Comparison of ENCODE assay signal across 19 cellular contexts in genomic region chr5:55222819-55223124, GRCh38. TPM values are rescaled to one million over a fixed set of nuclear protein-coding genes. Genes with fewer than 3 reads are reported as not detected.
DNase-seq lines count a peak whose midpoint lies in the region; ATAC-seq and TF ChIP-seq lines count a peak whose summit lies in the region.
"Had no signal": no experiment of that assay in that cellular context is flagged by ENCODE, and none has a peak within 500 bp of the region (broad histone marks: within the 10 kb centered on the region; RNA-seq: fewer than 3 reads in every experiment).

No MANE protein-coding gene starts in this region.

- CTCF ChIA-PET in activated CD4-positive, alpha-beta T cell treated with anti-CD3 and anti-CD28 coated beads, Interleukin-2, amount 10 ng/mL, durations not matched to agents 7 days and 5 days (lab: Charles Lee), result interaction anchor here (1.1 to 2.9 kb wide), 2 partner anchors 9 to 10 kb away, joined by 8 to 16 read pairs; partner anchors contain the start of gene CCNO

- H3K36me3 Mint-ChIP-seq in activated CD4-positive, alpha-beta T cell treated with anti-CD3 and anti-CD28 coated beads, Interleukin-2, amount 10 ng/mL, durations not matched to agents 7 days and 5 days (ENCODE audit: low read depth), result peaks cover 6% of the 10 kb centered on the region

- H3K79me2 ChIP-seq in hepatocyte (no peaks in the 10 kb centered on the region), smooth muscle cell (ENCODE audit: low read depth) (no peaks in the 10 kb centered on the region)

- POLR2A ChIA-PET in activated CD4-positive, alpha-beta T cell treated with anti-CD3 and anti-CD28 coated beads, Interleukin-2, amount 10 ng/mL, durations not matched to agents 7 days and 5 days (lab: Charles Lee), result no interaction called here

- no peaks in the 10 kb centered on the region for H3K9me2 ChIP-seq in hepatocyte (replicated peaks; ENCODE audit: insufficient read depth)

- H3K27me3 Mint-ChIP-seq in activated CD4-positive, alpha-beta T cell treated with anti-CD3 and anti-CD28 coated beads, Interleukin-2, amount 10 ng/mL, durations not matched to agents 7 days and 5 days, result peaks cover 83% of the 10 kb centered on the region

- no peak for TF ChIP-seq POLR2A in prostate gland (IDR thresholded peaks at IDR 0.05)

- H3K27me3 ChIP-seq in hepatocyte (peaks cover 93% of the 10 kb centered on the region), smooth muscle cell (ENCODE audit: low read depth) (peaks cover 100% of the 10 kb centered on the region), prostate gland (replicated peaks; ENCODE audit: insufficient read depth) (peaks cover 11% of the 10 kb centered on the region)

- TF ChIP-seq CTCF in hepatocyte (IDR thresholded peaks at IDR 0.05; ENCODE audit: poor library complexity), result no peak
- no peak for TF ChIP-seq CTCF in smooth muscle cell (IDR thresholded peaks at IDR 0.05; ENCODE audit: borderline replicate concordance, insufficient read depth, poor library complexity, severe bottlenecking)
- TF ChIP-seq CTCF in prostate gland (IDR thresholded peaks at IDR 0.05), result no peak

- peaks cover 44% of the 10 kb centered on the region for H3K4me1 Mint-ChIP-seq in activated CD4-positive, alpha-beta T cell treated with anti-CD3 and anti-CD28 coated beads, Interleukin-2, amount 10 ng/mL, durations not matched to agents 7 days and 5 days

- H3K4me2 ChIP-seq in hepatocyte, result peak overlapping the region; percentile 72
- peak overlapping the region; percentile 79 for H3K4me2 ChIP-seq in smooth muscle cell

- H2AFZ ChIP-seq in hepatocyte (peak overlapping the region; percentile 63), smooth muscle cell (ENCODE audit: low read depth) (no peak overlapping the region)

- H3K27ac Mint-ChIP-seq in activated CD4-positive, alpha-beta T cell treated with anti-CD3 and anti-CD28 coated beads, Interleukin-2, amount 10 ng/mL, durations not matched to agents 7 days and 5 days, result peak overlapping the region; percentile 13

- no peaks in the 10 kb centered on the region for H4K20me1 ChIP-seq in hepatocyte (ENCODE audit: insufficient read depth, poor library complexity, severe bottlenecking)
- no peaks in the 10 kb centered on the region for H4K20me1 ChIP-seq in smooth muscle cell (ENCODE audit: low read depth)

- H3F3A ChIP-seq in smooth muscle cell (ENCODE audit: low read depth), result no peaks in the 10 kb centered on the region

- H3K27ac ChIP-seq in hepatocyte (no peak overlapping the region), smooth muscle cell (ENCODE audit: low read depth) (no peak overlapping the region), prostate gland (no peak overlapping the region)
- H3K27ac ChIP-seq: heart right ventricle, left lung had no signal

- peak overlapping the region; percentile 5 for H3K4me3 Mint-ChIP-seq in activated CD4-positive, alpha-beta T cell treated with anti-CD3 and anti-CD28 coated beads, Interleukin-2, amount 10 ng/mL, durations not matched to agents 7 days and 5 days

- intact Hi-C loops in prostate gland (cut with DNase I), result no loop called here

- DNase-seq in activated CD4-positive, alpha-beta T cell treated with anti-CD3 and anti-CD28 coated beads, Interleukin-2, amount 10 ng/mL, durations not matched to agents 7 days and 5 days, result no peak
- DNase-seq in activated CD4-positive, alpha-beta T cell treated with anti-CD3 and anti-CD28 coated beads for 48 hours, result no peak
- DNase-seq in Jurkat, Clone E6-1 (ENCODE audit: low read depth, low spot score), result peak; percentile 47
- DNase-seq in hepatocyte (ENCODE audit: low spot score), result no peak
- no peak for DNase-seq in smooth muscle cell (lab: John Stamatoyannopoulos, UW; ENCODE audit: unreplicated experiment)
- DNase-seq in prostate gland (ENCODE audit: low spot score), result no peak
- no peak for DNase-seq in kidney glomerular epithelial cell (lab: John Stamatoyannopoulos, UW)
- DNase-seq: cerebellar nuclear complex, heart right ventricle, left lung, MM.1S, NCI-H2107, T1000 had no signal

- H3K9me3 Mint-ChIP-seq in activated CD4-positive, alpha-beta T cell treated with anti-CD3 and anti-CD28 coated beads, Interleukin-2, amount 10 ng/mL, durations not matched to agents 7 days and 5 days, result no peaks in the 10 kb centered on the region

- H3K36me3 ChIP-seq in hepatocyte (replicated peaks; ENCODE audit: insufficient read depth, low read depth), result no peaks in the 10 kb centered on the region
- H3K36me3 ChIP-seq in smooth muscle cell (ENCODE audit: low read depth), result no peaks in the 10 kb centered on the region
- no peaks in the 10 kb centered on the region for H3K36me3 ChIP-seq in prostate gland
- H3K36me3 ChIP-seq: heart right ventricle, left lung had no signal

- 10% methylated on average over 9 of the region's 9 CpGs for WGBS in hepatocyte (ENCODE audit: low lambda C conversion rate, missing lambda C conversion rate)
- WGBS in smooth muscle cell (ENCODE audit: low lambda C conversion rate), result 6% methylated on average over 9 of the region's 9 CpGs
- 12% methylated on average over 9 of the region's 9 CpGs for WGBS in prostate gland

- no peak for ATAC-seq in esophagus mucosa
- ATAC-seq: heart right ventricle, left lung, sciatic nerve had no signal

- H3K9me3 ChIP-seq in hepatocyte (ENCODE audit: low read depth) (no peaks in the 10 kb centered on the region), smooth muscle cell (replicated peaks; ENCODE audit: low read depth) (no peaks in the 10 kb centered on the region), prostate gland (no peaks in the 10 kb centered on the region)
- H3K9me3 ChIP-seq: heart right ventricle, left lung had no signal

- peaks cover 28% of the 10 kb centered on the region for H3K4me1 ChIP-seq in hepatocyte (ENCODE audit: insufficient read depth)
- peaks cover 17% of the 10 kb centered on the region for H3K4me1 ChIP-seq in smooth muscle cell (ENCODE audit: low read depth)
- peaks cover 3% of the 10 kb centered on the region for H3K4me1 ChIP-seq in prostate gland (replicated peaks)

- H3K4me3 ChIP-seq in Jurkat, Clone E6-1 (ENCODE audit: low read length), result no peak overlapping the region
- no peak overlapping the region for H3K4me3 ChIP-seq in hepatocyte
- peak overlapping the region; percentile 25 for H3K4me3 ChIP-seq in smooth muscle cell
- H3K4me3 ChIP-seq in prostate gland, result no peak overlapping the region
- H3K4me3 ChIP-seq: left lung had no signal

- no peak overlapping the region for H3K9ac ChIP-seq in smooth muscle cell (ENCODE audit: low read depth)

RNA-seq across cellular contexts. Expression of gene MCIDAS, which starts 4.3 kb away (rescaled TPM):
- not detected for total RNA-seq in activated CD4-positive, alpha-beta T cell treated with anti-CD3 and anti-CD28 coated beads, Interleukin-2, amount 10 ng/mL, durations not matched to agents 7 days and 5 days
- polyA plus RNA-seq in Jurkat, Clone E6-1 (2012; ENCODE audit: insufficient read depth, insufficient read length), result 4.4 TPM
- total RNA-seq in hepatocyte (not detected in 2 replicates), smooth muscle cell (0.13 TPM in 1 of 2 replicates, not detected in the other), esophagus mucosa (0.20 TPM), prostate gland (under 1 TPM in 1 of 2 donors, not detected in 1; 0.80 TPM)
- polyA plus RNA-seq in hepatocyte (0.08 TPM in 1 of 2 replicates, not detected in the other), smooth muscle cell (not detected in 2 replicates)
- total RNA-seq: heart right ventricle, left lung, myocyte, sciatic nerve had no signal
- polyA plus RNA-seq: heart right ventricle had no signal

RNA-seq across cellular contexts. Expression of gene CCNO, which starts 10.6 kb away (rescaled TPM):
- total RNA-seq in activated CD4-positive, alpha-beta T cell treated with anti-CD3 and anti-CD28 coated beads, Interleukin-2, amount 10 ng/mL, durations not matched to agents 7 days and 5 days, result not detected
- polyA plus RNA-seq in Jurkat, Clone E6-1 (2012; ENCODE audit: insufficient read depth, insufficient read length), result 11.0 TPM
- total RNA-seq in hepatocyte (0.12 and 0.13 TPM in 2 replicates), smooth muscle cell (1.7 TPM in 1 of 2 replicates, not detected in the other), esophagus mucosa (2.2 TPM), prostate gland (1 to 10 TPM; 5.6 to 7.2 TPM)
- polyA plus RNA-seq in hepatocyte (0.97 and 2.5 TPM in 2 replicates), smooth muscle cell (0.26 TPM in 1 of 2 replicates, not detected in the other)

RNA-seq across cellular contexts. Expression of gene CDC20B, which starts 49.8 kb away (rescaled TPM):
- under 1 TPM in 1 of 2 experiments, not detected in 1; 0.12 TPM for total RNA-seq in activated CD4-positive, alpha-beta T cell treated with anti-CD3 and anti-CD28 coated beads, Interleukin-2, amount 10 ng/mL, durations not matched to agents 7 days and 5 days
- 0.39 TPM for polyA plus RNA-seq in Jurkat, Clone E6-1 (2012; ENCODE audit: insufficient read depth, insufficient read length)
- 0.28 and 0.30 TPM in 2 replicates for total RNA-seq in hepatocyte
- 0.12 TPM in 1 of 2 replicates, not detected in the other for polyA plus RNA-seq in hepatocyte
- total RNA-seq in smooth muscle cell, result not detected in 2 replicates
- 0.11 TPM in 1 of 2 replicates, not detected in the other for polyA plus RNA-seq in smooth muscle cell
- total RNA-seq in esophagus mucosa, result not detected
- total RNA-seq in prostate gland, result 1 to 10 TPM in 1 of 2 donors, not detected in 1; 1.1 TPM
- total RNA-seq: A673, heart right ventricle, HT1080, left lung, myocyte, sciatic nerve, ureter had no signal
- polyA plus RNA-seq: heart right ventricle had no signal
